In genomic region chr1:110857964-110858948, GRCh38 we compare ENCODE assay signal across 1 cellular context.
TF ChIP-seq lines count a peak whose summit lies in the region.

No MANE protein-coding gene starts in this region.

TF ChIP-seq in GM12878, 131 proteins besides CTCF, POLR2A, EP300 and RAD21:
- TF ChIP-seq, protein P1, sequence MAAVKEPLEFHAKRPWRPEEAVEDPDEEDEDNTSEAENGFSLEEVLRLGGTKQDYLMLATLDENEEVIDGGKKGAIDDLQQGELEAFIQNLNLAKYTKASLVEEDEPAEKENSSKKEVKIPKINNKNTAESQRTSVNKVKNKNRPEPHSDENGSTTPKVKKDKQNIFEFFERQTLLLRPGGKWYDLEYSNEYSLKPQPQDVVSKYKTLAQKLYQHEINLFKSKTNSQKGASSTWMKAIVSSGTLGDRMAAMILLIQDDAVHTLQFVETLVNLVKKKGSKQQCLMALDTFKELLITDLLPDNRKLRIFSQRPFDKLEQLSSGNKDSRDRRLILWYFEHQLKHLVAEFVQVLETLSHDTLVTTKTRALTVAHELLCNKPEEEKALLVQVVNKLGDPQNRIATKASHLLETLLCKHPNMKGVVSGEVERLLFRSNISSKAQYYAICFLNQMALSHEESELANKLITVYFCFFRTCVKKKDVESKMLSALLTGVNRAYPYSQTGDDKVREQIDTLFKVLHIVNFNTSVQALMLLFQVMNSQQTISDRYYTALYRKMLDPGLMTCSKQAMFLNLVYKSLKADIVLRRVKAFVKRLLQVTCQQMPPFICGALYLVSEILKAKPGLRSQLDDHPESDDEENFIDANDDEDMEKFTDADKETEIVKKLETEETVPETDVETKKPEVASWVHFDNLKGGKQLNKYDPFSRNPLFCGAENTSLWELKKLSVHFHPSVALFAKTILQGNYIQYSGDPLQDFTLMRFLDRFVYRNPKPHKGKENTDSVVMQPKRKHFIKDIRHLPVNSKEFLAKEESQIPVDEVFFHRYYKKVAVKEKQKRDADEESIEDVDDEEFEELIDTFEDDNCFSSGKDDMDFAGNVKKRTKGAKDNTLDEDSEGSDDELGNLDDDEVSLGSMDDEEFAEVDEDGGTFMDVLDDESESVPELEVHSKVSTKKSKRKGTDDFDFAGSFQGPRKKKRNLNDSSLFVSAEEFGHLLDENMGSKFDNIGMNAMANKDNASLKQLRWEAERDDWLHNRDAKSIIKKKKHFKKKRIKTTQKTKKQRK (IDR thresholded peaks at IDR 0.05; ENCODE audit: low read depth, low read length): no peak
- TF ChIP-seq RFX5 (IDR thresholded peaks at IDR 0.05; ENCODE audit: low read depth, low read length): no peak
- TF ChIP-seq GABPA (IDR thresholded peaks at IDR 0.05; ENCODE audit: low read depth): no peak
- TF ChIP-seq RCOR1 (conservative IDR thresholded peaks at IDR 0.05; ENCODE audit: low read depth, low read length): no peak
- no peak for TF ChIP-seq MEF2B (IDR thresholded peaks at IDR 0.05; ENCODE audit: partially characterized antibody, poor library complexity, severe bottlenecking)
- no peak for TF ChIP-seq ZNF217 (IDR thresholded peaks at IDR 0.05)
- TF ChIP-seq FOXM1 (IDR thresholded peaks at IDR 0.05; ENCODE audit: low read depth, low read length): no peak
- TF ChIP-seq NR2F1 (conservative IDR thresholded peaks at IDR 0.05): no peak
- TF ChIP-seq SKIL (IDR thresholded peaks at IDR 0.05; ENCODE audit: low read depth, poor library complexity, severe bottlenecking): no peak
- no peak for TF ChIP-seq ZBTB40 (IDR thresholded peaks at IDR 0.05; ENCODE audit: borderline replicate concordance)
- TF ChIP-seq HSF1 (IDR thresholded peaks at IDR 0.05; ENCODE audit: low read depth, low read length): no peak
- TF ChIP-seq DPF2 (IDR thresholded peaks at IDR 0.05): no peak
